In genomic region chr17:45461524-45462327, GRCh38 we compare ENCODE assay signal across 8 cellular contexts. TPM values are rescaled to one million over a fixed set of nuclear protein-coding genes. Genes with fewer than 3 reads are reported as not detected.
DNase-seq lines count a peak whose midpoint lies in the region; ATAC-seq, FAIRE-seq and TF ChIP-seq lines count a peak whose summit lies in the region.
"Not testable (repeated sequence)": the region's sequence is repeated elsewhere in the genome, so short reads cannot be mapped to it uniquely, and the experiment has no call there.

No MANE protein-coding gene starts in this region.

- CTCF ChIA-PET in CD8-positive, alpha-beta memory T cell (lab: Charles Lee) = not testable (repeated sequence)

- TF ChIP-seq CTCF in astrocyte (IDR thresholded peaks at IDR 0.05; ENCODE audit: insufficient read depth, low read depth, low read length) = not testable (repeated sequence)

- FAIRE-seq in astrocyte (lab: Jason Lieb, UNC) = not testable (repeated sequence)

- H3K9me3 Mint-ChIP-seq in CD8-positive, alpha-beta memory T cell; astrocyte (ENCODE audit: unreplicated experiment); immature natural killer cell: not testable (repeated sequence)

- not testable (repeated sequence) for H3K79me2 ChIP-seq in astrocyte (ENCODE audit: insufficient read depth, low read length)

- H4K20me1 ChIP-seq in astrocyte (ENCODE audit: insufficient read depth, low read length) = not testable (repeated sequence)

- POLR2A ChIA-PET in CD8-positive, alpha-beta memory T cell (lab: Charles Lee) = not testable (repeated sequence)

- not testable (repeated sequence) for H3K27ac ChIP-seq in CD8-positive, alpha-beta memory T cell (ENCODE audit: low read depth, low read length); SJSA1; astrocyte (ENCODE audit: low read depth, low read length)

- not testable (repeated sequence) for H3K9ac ChIP-seq in astrocyte (ENCODE audit: low read length)

- not testable (repeated sequence) for H3K27me3 Mint-ChIP-seq in CD8-positive, alpha-beta memory T cell; astrocyte (ENCODE audit: low read depth, unreplicated experiment); immature natural killer cell (ENCODE audit: low read depth in 3 of 3)

- H3K27ac Mint-ChIP-seq in CD8-positive, alpha-beta memory T cell = peak overlapping the region in 6 of 8 donors; percentile 9 to 75 (median 62)
- not testable (repeated sequence) for H3K27ac Mint-ChIP-seq in astrocyte (ENCODE audit: unreplicated experiment)
- H3K27ac Mint-ChIP-seq in immature natural killer cell = peak overlapping the region; percentile 88 to 95 (median 92)

- H3K27me3 ChIP-seq in CD8-positive, alpha-beta memory T cell (ENCODE audit: insufficient read depth, low read length, poor library complexity, severe bottlenecking); SJSA1 (replicated peaks); astrocyte (ENCODE audit: insufficient read depth, low read length): not testable (repeated sequence)

- H3K4me1 ChIP-seq in CD8-positive, alpha-beta memory T cell (ENCODE audit: insufficient read depth, low read length); SJSA1 (replicated peaks); astrocyte (ENCODE audit: insufficient read depth, low read length): not testable (repeated sequence)

- peaks cover 3 to 34% (median 13%) of the 10 kb centered on the region in 3 donors for H3K36me3 Mint-ChIP-seq in CD8-positive, alpha-beta memory T cell
- not testable (repeated sequence) for H3K36me3 Mint-ChIP-seq in astrocyte (ENCODE audit: low read depth, unreplicated experiment)
- H3K36me3 Mint-ChIP-seq in immature natural killer cell = peaks cover 8 to 15% (median 9%) of the 10 kb centered on the region in 3 donors

- H3K9me3 ChIP-seq in CD8-positive, alpha-beta memory T cell (ENCODE audit: low read length); SJSA1 (replicated peaks); astrocyte (ENCODE audit: insufficient read depth, low read depth, low read length): not testable (repeated sequence)

- not testable (repeated sequence) for H2AFZ ChIP-seq in astrocyte (ENCODE audit: low read depth, low read length)

- not testable (repeated sequence) for H3K36me3 ChIP-seq in CD8-positive, alpha-beta memory T cell (ENCODE audit: insufficient read depth, low read length); SJSA1; astrocyte (ENCODE audit: insufficient read depth, low read length)

- peaks cover 3 to 12% (median 4%) of the 10 kb centered on the region in 3 donors for H3K4me1 Mint-ChIP-seq in CD8-positive, alpha-beta memory T cell
- not testable (repeated sequence) for H3K4me1 Mint-ChIP-seq in astrocyte (ENCODE audit: low read depth, unreplicated experiment)
- peaks cover 19 to 26% of the 10 kb centered on the region in 2 donors for H3K4me1 Mint-ChIP-seq in immature natural killer cell

- ATAC-seq in GM19395 (IDR thresholded peaks at IDR 0.05; ENCODE audit: unreplicated experiment) = peak; percentile 82
- ATAC-seq in HG02973 (IDR thresholded peaks at IDR 0.05; ENCODE audit: unreplicated experiment) = peak; percentile 73

- H3K4me3 Mint-ChIP-seq in CD8-positive, alpha-beta memory T cell = peak overlapping the region in 1 of 7 donors; percentile 58
- H3K4me3 Mint-ChIP-seq in astrocyte (ENCODE audit: unreplicated experiment) = not testable (repeated sequence)
- peak overlapping the region; percentile 45 to 73 (median 66) for H3K4me3 Mint-ChIP-seq in immature natural killer cell

- H3K4me2 ChIP-seq in astrocyte (ENCODE audit: low read length) = not testable (repeated sequence)

- not testable (repeated sequence) for DNase-seq in CD8-positive, alpha-beta memory T cell
- DNase-seq in MV-4-11 (lab: John Stamatoyannopoulos, UW) (peak; percentile 80), SJSA1 (ENCODE audit: low read depth in 1 of 2, low spot score in 2 of 2) (peak; percentile 60 to 82), astrocyte (ENCODE audit: low read depth) (peak; percentile 15), immature natural killer cell (peak; percentile 45 to 52 (median 49))
- peak in 2 of 3 donors; percentile 18 to 20 for DNase-seq in stimulated activated CD4-positive, alpha-beta T cell treated with anti-CD3 and anti-CD28 coated beads, TNF-alpha, amount 100 ng/mL, for 48 hours (ENCODE audit: low read depth in 3 of 3)

- not testable (repeated sequence) for H3K4me3 ChIP-seq in CD8-positive, alpha-beta memory T cell (ENCODE audit: low read length); SJSA1; astrocyte (ENCODE audit: insufficient read depth, low read depth, low read length)

RNA-seq across cellular contexts. Expression of gene PLEKHM1, which starts 28.8 kb away (rescaled TPM):
- 10 to 100 TPM; 32.0 to 32.4 TPM for total RNA-seq in CD8-positive, alpha-beta memory T cell
- polyA plus RNA-seq in CD8-positive, alpha-beta memory T cell = 17.3 TPM
- 8.8 and 16.4 TPM in 2 replicates for total RNA-seq in SJSA1 (2014; rRNA removed; shearing (Covaris generic))
- total RNA-seq in astrocyte = 32.5 and 41.9 TPM in 2 replicates
- 10 to 100 TPM in 2 of 3 donors, 1 to 10 TPM in 1; 7.9 to 34.3 (median 13.6) TPM for polyA plus RNA-seq in immature natural killer cell

RNA-seq across cellular contexts. Expression of gene ARHGAP27, which starts 29.1 kb away (rescaled TPM):
- 10 to 100 TPM; 39.9 to 43.8 TPM for total RNA-seq in CD8-positive, alpha-beta memory T cell
- 32.3 TPM for polyA plus RNA-seq in CD8-positive, alpha-beta memory T cell
- 0.53 TPM in 1 of 2 replicates, not detected in the other for total RNA-seq in SJSA1 (2014; rRNA removed; shearing (Covaris generic))
- total RNA-seq in astrocyte = 4.4 and 10.0 TPM in 2 replicates
- 10 to 100 TPM; 23.5 to 64.9 (median 27.8) TPM for polyA plus RNA-seq in immature natural killer cell
